Comparison of ENCODE assay signal across 20 cellular contexts in the genomic region with DNA sequence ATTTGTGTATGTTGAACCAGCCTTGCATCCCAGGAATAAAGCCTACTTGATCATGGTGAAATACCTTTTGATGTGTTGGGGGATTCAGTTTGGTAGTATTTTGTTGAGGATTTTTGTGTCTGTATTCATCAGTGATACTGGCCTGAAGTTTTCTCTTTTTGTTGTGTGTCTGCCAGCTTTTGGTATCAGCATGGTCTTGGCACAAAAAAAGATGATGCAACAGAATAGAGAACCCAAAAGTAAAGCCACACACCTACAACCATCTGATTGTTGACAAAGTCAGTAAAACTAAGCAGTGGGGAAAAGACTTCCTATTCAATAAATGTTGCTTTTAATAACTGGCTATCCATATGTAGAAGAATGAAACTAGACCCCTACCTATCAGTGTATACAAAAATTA.
"Had no signal": no experiment of that assay in that cellular context is flagged by ENCODE, and none has a peak within 500 bp of the region (broad histone marks: within the 10 kb centered on the region; RNA-seq: fewer than 3 reads in every experiment).

No MANE protein-coding gene starts in this region.

- H3K4me1 ChIP-seq: esophagus squamous epithelium, lower lobe of right lung, prostate gland, upper lobe of right lung had no signal

- H3K36me3 ChIP-seq: lower lobe of right lung, prostate gland, right atrium auricular region, stomach, thoracic aorta, upper lobe of right lung had no signal

- H3K9me3 ChIP-seq: esophagus squamous epithelium, lower lobe of right lung, prostate gland, right atrium auricular region, stomach, thoracic aorta, upper lobe of right lung had no signal

- ATAC-seq: activated CD8-positive, alpha-beta T cell treated with anti-CD3 and anti-CD28 coated beads for 36 hours; lower lobe of right lung; T-cell; upper lobe of right lung had no signal

- H3K4me3 ChIP-seq: esophagus squamous epithelium, lower lobe of right lung, prostate gland, right atrium auricular region, skin epidermis, stomach, thoracic aorta, upper lobe of right lung had no signal

- DNase-seq: activated B cell treated with CpG ODN at 0.5 μM for 24 hours; activated CD4-positive, alpha-beta T cell treated with anti-CD3 and anti-CD28 coated beads for 4 hours; activated CD8-positive, alpha-beta T cell treated with anti-CD3 and anti-CD28 coated beads for 36 hours; activated naive CD4-positive, alpha-beta T cell treated with Interleukin-2 at 50 U/mL for 16 hours; activated naive CD8-positive, alpha-beta T cell treated with anti-CD3 and anti-CD28 coated beads, Interleukin-2, amount 10 ng/mL, durations not matched to agents 7 days and 5 days; activated T-cell treated with anti-CD3 and anti-CD28 coated beads, Interleukin-2, amount 50 U/mL, for 24 hours; anterior cingulate cortex; cerebellar nuclear complex; effector memory CD4-positive, alpha-beta T cell; esophagus squamous epithelium; left cardiac atrium; lower lobe of right lung; nucleus accumbens; stomach; T-cell; upper lobe of right lung had no signal

- H3K27me3 ChIP-seq: esophagus squamous epithelium, right atrium auricular region, stomach, upper lobe of right lung had no signal

- H3K27ac ChIP-seq: esophagus squamous epithelium, lower lobe of right lung, prostate gland, right atrium auricular region, skin epidermis, stomach, thoracic aorta, upper lobe of right lung had no signal
